ENCODE assay signal across 26 cellular contexts in genomic region chr6:45721665-45722064, GRCh38.
DNase-seq lines count a peak whose midpoint lies in the region; ATAC-seq, FAIRE-seq and TF ChIP-seq lines count a peak whose summit lies in the region.
"Had no signal": no experiment of that assay in that cellular context is flagged by ENCODE, and none has a peak within 500 bp of the region (broad histone marks: within the 10 kb centered on the region; RNA-seq: fewer than 3 reads in every experiment).

No MANE protein-coding gene starts in this region.

- H3K9ac ChIP-seq in Loucy (ENCODE audit: low read depth, low read length, poor library complexity, severe bottlenecking) = no peak overlapping the region
- H3K9ac ChIP-seq: GM23248 had no signal

- peaks cover 5% of the 10 kb centered on the region for H3K4me1 ChIP-seq in DOHH2 (ENCODE audit: control insufficient read depth, low read length)
- peaks cover 4% of the 10 kb centered on the region for H3K4me1 ChIP-seq in Loucy (ENCODE audit: insufficient read depth, low read length, poor library complexity, severe bottlenecking)
- H3K4me1 ChIP-seq: pancreas, tibial artery had no signal

- no peak for FAIRE-seq in D721Med (lab: Jason Lieb, UNC)
- FAIRE-seq: colon, endometrium, pancreas had no signal

- no peak overlapping the region for H2AFZ ChIP-seq in Loucy (ENCODE audit: low read length)
- H2AFZ ChIP-seq: GM23248 had no signal

- H3K36me3 Mint-ChIP-seq in progenitor cell of endocrine pancreas (ENCODE audit: insufficient read depth) = no peaks in the 10 kb centered on the region
- no peaks in the 10 kb centered on the region for H3K36me3 Mint-ChIP-seq in T-helper 2 cell treated with Interferon-gamma antibody and Interleukin-4, amounts not matched to agents 5 μg/mL and 100 μg/mL, for 36 hours (ENCODE audit: low read depth)

- H4K20me1 ChIP-seq in DOHH2 (ENCODE audit: control insufficient read depth, insufficient read depth, low read depth, low read length) = no peaks in the 10 kb centered on the region
- H4K20me1 ChIP-seq in Loucy (ENCODE audit: insufficient read depth, low read length, poor library complexity, severe bottlenecking) = no peaks in the 10 kb centered on the region

- no peak overlapping the region for H3K27ac Mint-ChIP-seq in progenitor cell of endocrine pancreas
- H3K27ac Mint-ChIP-seq in T-helper 2 cell treated with Interferon-gamma antibody and Interleukin-4, amounts not matched to agents 5 μg/mL and 100 μg/mL, for 36 hours = no peak overlapping the region
- H3K27ac Mint-ChIP-seq: activated B cell treated with CpG ODN at 0.5 μM for 24 hours; activated naive CD8-positive, alpha-beta T cell had no signal

- H3K79me2 ChIP-seq in DOHH2 (ENCODE audit: control insufficient read depth, low read length) (no peaks in the 10 kb centered on the region), Loucy (ENCODE audit: insufficient read depth, low read length) (no peaks in the 10 kb centered on the region)

- H3K4me3 ChIP-seq in DOHH2 (ENCODE audit: low read length) (no peak overlapping the region), Loucy (ENCODE audit: low read length, poor library complexity, severe bottlenecking) (no peak overlapping the region), WERI-Rb-1 (ENCODE audit: low read depth, low read length) (no peak overlapping the region)
- H3K4me3 ChIP-seq: GM23248, MG63, pancreas, sigmoid colon, tibial artery had no signal

- H3K4me2 ChIP-seq in DOHH2 (ENCODE audit: low read length) = no peak overlapping the region
- no peak overlapping the region for H3K4me2 ChIP-seq in Loucy (ENCODE audit: low read depth, low read length, poor library complexity, severe bottlenecking)

- peaks cover 16% of the 10 kb centered on the region for H3K27me3 Mint-ChIP-seq in progenitor cell of endocrine pancreas
- no peaks in the 10 kb centered on the region for H3K27me3 Mint-ChIP-seq in T-helper 2 cell treated with Interferon-gamma antibody and Interleukin-4, amounts not matched to agents 5 μg/mL and 100 μg/mL, for 36 hours (ENCODE audit: low read depth)
- H3K27me3 Mint-ChIP-seq: activated B cell treated with CpG ODN at 0.5 μM for 24 hours; activated naive CD8-positive, alpha-beta T cell had no signal

- H3K36me3 ChIP-seq in DOHH2 (ENCODE audit: control insufficient read depth, low read length) (no peaks in the 10 kb centered on the region), Loucy (ENCODE audit: insufficient read depth, low read length) (no peaks in the 10 kb centered on the region), WERI-Rb-1 (no peaks in the 10 kb centered on the region)
- H3K36me3 ChIP-seq: MG63, pancreas, sigmoid colon, tibial artery had no signal

- no peak overlapping the region for H3K27ac ChIP-seq in DOHH2 (ENCODE audit: low read depth, low read length)
- no peak overlapping the region for H3K27ac ChIP-seq in WERI-Rb-1
- H3K27ac ChIP-seq: GM23248, pancreas, sigmoid colon, tibial artery had no signal

- peak; percentile 28 for TF ChIP-seq CTCF in DOHH2 (IDR thresholded peaks at IDR 0.05; ENCODE audit: low read depth, low read length, poor library complexity, severe bottlenecking)
- TF ChIP-seq CTCF in Loucy (conservative IDR thresholded peaks at IDR 0.05; ENCODE audit: low read length) = peak; percentile 52
- peak; percentile 21 for TF ChIP-seq CTCF in WERI-Rb-1 (IDR thresholded peaks at IDR 0.05; ENCODE audit: low read depth, low read length)
- TF ChIP-seq CTCF in D721Med (IDR thresholded peaks at IDR 0.05; ENCODE audit: insufficient read depth, missing control alignments) = no peak
- TF ChIP-seq CTCF in progenitor cell of endocrine pancreas (IDR thresholded peaks at IDR 0.05; ENCODE audit: unreplicated experiment) = no peak

- H3K9me3 ChIP-seq in DOHH2 (ENCODE audit: control insufficient read depth, insufficient read depth, low read length) (no peaks in the 10 kb centered on the region), Loucy (ENCODE audit: insufficient read depth, low read depth, low read length) (0 out of 2 replicates have a peak, but pooled peaks cover 3% of the 10 kb centered on the region), WERI-Rb-1 (ENCODE audit: severe bottlenecking) (peaks cover 5% of the 10 kb centered on the region)
- H3K9me3 ChIP-seq: MG63, pancreas, tibial artery had no signal

- H3F3A ChIP-seq in DOHH2 (ENCODE audit: control insufficient read depth, insufficient read depth) (no peaks in the 10 kb centered on the region), Loucy (ENCODE audit: low read depth) (no peaks in the 10 kb centered on the region)

- no peaks in the 10 kb centered on the region for H3K27me3 ChIP-seq in DOHH2 (ENCODE audit: control insufficient read depth, low read length)
- no peaks in the 10 kb centered on the region for H3K27me3 ChIP-seq in Loucy (ENCODE audit: insufficient read depth, low read length, poor library complexity, severe bottlenecking)
- no peaks in the 10 kb centered on the region for H3K27me3 ChIP-seq in WERI-Rb-1 (ENCODE audit: insufficient read depth, low read depth, severe bottlenecking)
- H3K27me3 ChIP-seq: MG63, pancreas, sigmoid colon, tibial artery had no signal

- H3K9me3 Mint-ChIP-seq in progenitor cell of endocrine pancreas (ENCODE audit: low read depth) = no peaks in the 10 kb centered on the region
- H3K9me3 Mint-ChIP-seq in T-helper 2 cell treated with Interferon-gamma antibody and Interleukin-4, amounts not matched to agents 5 μg/mL and 100 μg/mL, for 36 hours = peaks cover 7% of the 10 kb centered on the region

- DNase-seq in WERI-Rb-1 = no peak
- DNase-seq in iPS-NIHi11 (ENCODE audit: low spot score) = peak; percentile 20
- no peak for DNase-seq in D721Med (ENCODE audit: insufficient read length, low spot score)
- DNase-seq in progenitor cell of endocrine pancreas (ENCODE audit: low spot score, unreplicated experiment) = no peak
- no peak for DNase-seq in T-helper 2 cell treated with Interferon-gamma antibody and Interleukin-4, amounts not matched to agents 5 μg/mL and 100 μg/mL, for 36 hours (ENCODE audit: low spot score)
- DNase-seq: activated B cell treated with CpG ODN at 0.5 μM for 24 hours; activated T-cell treated with anti-CD3 and anti-CD28 coated beads, Interleukin-2, amount 50 U/mL, for 48 hours; CD8-positive, alpha-beta memory T cell; DMS79 treated with DMSO at 0.1 percent for 48 hours; GM23248; MG63; naive thymus-derived CD8-positive, alpha-beta T cell; NCI-H1930; NCI-H345; NK-92 treated with Interleukin-12 subunit alpha and Interleukin-12 subunit beta, amount 100 ng/mL, for 24 hours; pancreas; sigmoid colon; stimulated activated CD4-positive, alpha-beta T cell treated with anti-CD3 and anti-CD28 coated beads, Interleukin-1b, Interleukin-23, amount 100 ng/mL, for 48 hours; stimulated activated naive CD4-positive, alpha-beta T cell treated with Interleukin-2 at 50 U/mL for 16 hours; tibial artery had no signal

- ATAC-seq in GM21526 (IDR thresholded peaks at IDR 0.05; ENCODE audit: low FRiP score, unreplicated experiment) = no peak
- ATAC-seq: naive thymus-derived CD8-positive, alpha-beta T cell; pancreas had no signal

- no peak overlapping the region for H3K4me3 Mint-ChIP-seq in progenitor cell of endocrine pancreas (ENCODE audit: low read depth)
- no peak overlapping the region for H3K4me3 Mint-ChIP-seq in T-helper 2 cell treated with Interferon-gamma antibody and Interleukin-4, amounts not matched to agents 5 μg/mL and 100 μg/mL, for 36 hours
- H3K4me3 Mint-ChIP-seq: activated B cell treated with CpG ODN at 0.5 μM for 24 hours; activated naive CD8-positive, alpha-beta T cell; CD8-positive, alpha-beta memory T cell; naive thymus-derived CD8-positive, alpha-beta T cell had no signal

- no peaks in the 10 kb centered on the region for H3K4me1 Mint-ChIP-seq in progenitor cell of endocrine pancreas (ENCODE audit: low read depth)
- H3K4me1 Mint-ChIP-seq in T-helper 2 cell treated with Interferon-gamma antibody and Interleukin-4, amounts not matched to agents 5 μg/mL and 100 μg/mL, for 36 hours (ENCODE audit: low read depth) = peaks cover 8% of the 10 kb centered on the region
- H3K4me1 Mint-ChIP-seq: activated B cell treated with CpG ODN at 0.5 μM for 24 hours; CD8-positive, alpha-beta memory T cell had no signal

- H3K9me2 ChIP-seq in DOHH2 (replicated peaks; ENCODE audit: control insufficient read depth, low read length) = no peaks in the 10 kb centered on the region
- H3K9me2 ChIP-seq in Loucy (replicated peaks; ENCODE audit: low read depth, low read length) = no peaks in the 10 kb centered on the region

Comparison
In these comparisons a context has a peak if more than half of its experiments do, and no peak if none do; other contexts are left out.
1. CTCF ChIP-seq: peak in DOHH2 (single experiment), Loucy (single experiment) and WERI-Rb-1 (single experiment); none in D721Med (single experiment) and progenitor cell of endocrine pancreas (single experiment).